In the genomic region with DNA sequence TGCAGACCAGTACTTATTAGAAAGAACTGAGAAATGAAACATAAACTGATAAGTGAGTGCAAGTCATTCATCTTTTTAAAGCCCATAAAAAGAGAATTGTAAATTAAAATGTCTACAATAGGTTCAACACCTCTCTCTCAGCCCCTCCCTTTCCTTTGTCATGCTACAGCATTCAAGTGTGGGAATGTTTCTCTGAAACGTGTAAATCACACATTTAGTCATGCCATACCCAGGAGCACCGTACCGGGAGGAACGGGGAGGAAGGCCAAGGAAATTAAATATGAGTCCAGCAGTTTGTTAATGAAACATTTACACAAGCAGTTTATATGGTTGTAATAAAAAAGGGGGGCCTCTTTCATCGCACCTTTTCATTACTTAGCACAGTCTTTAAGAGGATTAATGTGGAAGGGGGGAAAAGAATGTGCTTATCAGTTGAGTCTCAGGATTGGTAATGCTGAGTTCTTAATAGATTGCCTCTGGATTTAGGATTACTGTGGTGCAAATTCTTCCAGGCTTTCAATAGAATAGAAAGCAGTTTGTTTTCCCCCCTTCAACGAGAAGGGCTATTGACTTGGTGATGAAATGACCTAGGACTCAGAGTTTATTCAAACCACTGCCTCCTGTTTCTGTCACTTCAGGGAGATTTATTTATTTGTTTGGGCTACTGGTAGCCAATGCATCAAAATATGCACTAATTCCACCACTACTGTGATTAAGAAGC, we compare ENCODE assay signal across 1 cellular context.
TF ChIP-seq lines count a peak whose summit lies in the region.

No MANE protein-coding gene starts in this region.

TF ChIP-seq in WTC11, 78 proteins besides CTCF, POLR2A, EP300 and RAD21 (continued from another document):
- TF ChIP-seq, protein P1, sequence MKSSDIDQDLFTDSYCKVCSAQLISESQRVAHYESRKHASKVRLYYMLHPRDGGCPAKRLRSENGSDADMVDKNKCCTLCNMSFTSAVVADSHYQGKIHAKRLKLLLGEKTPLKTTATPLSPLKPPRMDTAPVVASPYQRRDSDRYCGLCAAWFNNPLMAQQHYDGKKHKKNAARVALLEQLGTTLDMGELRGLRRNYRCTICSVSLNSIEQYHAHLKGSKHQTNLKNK (CRISPR knock-in tag; IDR thresholded peaks at IDR 0.05): no peak
- TF ChIP-seq ZNF423 (CRISPR knock-in tag; IDR thresholded peaks at IDR 0.05) (no peak), GTF2I (CRISPR knock-in tag; conservative IDR thresholded peaks at IDR 0.05) (no peak), ZNF138 (CRISPR knock-in tag; conservative IDR thresholded peaks at IDR 0.05) (no peak)
- TF ChIP-seq, protein P2, sequence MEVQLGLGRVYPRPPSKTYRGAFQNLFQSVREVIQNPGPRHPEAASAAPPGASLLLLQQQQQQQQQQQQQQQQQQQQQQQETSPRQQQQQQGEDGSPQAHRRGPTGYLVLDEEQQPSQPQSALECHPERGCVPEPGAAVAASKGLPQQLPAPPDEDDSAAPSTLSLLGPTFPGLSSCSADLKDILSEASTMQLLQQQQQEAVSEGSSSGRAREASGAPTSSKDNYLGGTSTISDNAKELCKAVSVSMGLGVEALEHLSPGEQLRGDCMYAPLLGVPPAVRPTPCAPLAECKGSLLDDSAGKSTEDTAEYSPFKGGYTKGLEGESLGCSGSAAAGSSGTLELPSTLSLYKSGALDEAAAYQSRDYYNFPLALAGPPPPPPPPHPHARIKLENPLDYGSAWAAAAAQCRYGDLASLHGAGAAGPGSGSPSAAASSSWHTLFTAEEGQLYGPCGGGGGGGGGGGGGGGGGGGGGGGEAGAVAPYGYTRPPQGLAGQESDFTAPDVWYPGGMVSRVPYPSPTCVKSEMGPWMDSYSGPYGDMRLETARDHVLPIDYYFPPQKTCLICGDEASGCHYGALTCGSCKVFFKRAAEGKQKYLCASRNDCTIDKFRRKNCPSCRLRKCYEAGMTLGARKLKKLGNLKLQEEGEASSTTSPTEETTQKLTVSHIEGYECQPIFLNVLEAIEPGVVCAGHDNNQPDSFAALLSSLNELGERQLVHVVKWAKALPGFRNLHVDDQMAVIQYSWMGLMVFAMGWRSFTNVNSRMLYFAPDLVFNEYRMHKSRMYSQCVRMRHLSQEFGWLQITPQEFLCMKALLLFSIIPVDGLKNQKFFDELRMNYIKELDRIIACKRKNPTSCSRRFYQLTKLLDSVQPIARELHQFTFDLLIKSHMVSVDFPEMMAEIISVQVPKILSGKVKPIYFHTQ (CRISPR knock-in tag; IDR thresholded peaks at IDR 0.05): no peak
- TF ChIP-seq, protein P3, sequence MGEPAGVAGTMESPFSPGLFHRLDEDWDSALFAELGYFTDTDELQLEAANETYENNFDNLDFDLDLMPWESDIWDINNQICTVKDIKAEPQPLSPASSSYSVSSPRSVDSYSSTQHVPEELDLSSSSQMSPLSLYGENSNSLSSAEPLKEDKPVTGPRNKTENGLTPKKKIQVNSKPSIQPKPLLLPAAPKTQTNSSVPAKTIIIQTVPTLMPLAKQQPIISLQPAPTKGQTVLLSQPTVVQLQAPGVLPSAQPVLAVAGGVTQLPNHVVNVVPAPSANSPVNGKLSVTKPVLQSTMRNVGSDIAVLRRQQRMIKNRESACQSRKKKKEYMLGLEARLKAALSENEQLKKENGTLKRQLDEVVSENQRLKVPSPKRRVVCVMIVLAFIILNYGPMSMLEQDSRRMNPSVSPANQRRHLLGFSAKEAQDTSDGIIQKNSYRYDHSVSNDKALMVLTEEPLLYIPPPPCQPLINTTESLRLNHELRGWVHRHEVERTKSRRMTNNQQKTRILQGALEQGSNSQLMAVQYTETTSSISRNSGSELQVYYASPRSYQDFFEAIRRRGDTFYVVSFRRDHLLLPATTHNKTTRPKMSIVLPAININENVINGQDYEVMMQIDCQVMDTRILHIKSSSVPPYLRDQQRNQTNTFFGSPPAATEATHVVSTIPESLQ (CRISPR knock-in tag; IDR thresholded peaks at IDR 0.05): no peak
